ENCODE assay signal across 8 cellular contexts in the genomic region with DNA sequence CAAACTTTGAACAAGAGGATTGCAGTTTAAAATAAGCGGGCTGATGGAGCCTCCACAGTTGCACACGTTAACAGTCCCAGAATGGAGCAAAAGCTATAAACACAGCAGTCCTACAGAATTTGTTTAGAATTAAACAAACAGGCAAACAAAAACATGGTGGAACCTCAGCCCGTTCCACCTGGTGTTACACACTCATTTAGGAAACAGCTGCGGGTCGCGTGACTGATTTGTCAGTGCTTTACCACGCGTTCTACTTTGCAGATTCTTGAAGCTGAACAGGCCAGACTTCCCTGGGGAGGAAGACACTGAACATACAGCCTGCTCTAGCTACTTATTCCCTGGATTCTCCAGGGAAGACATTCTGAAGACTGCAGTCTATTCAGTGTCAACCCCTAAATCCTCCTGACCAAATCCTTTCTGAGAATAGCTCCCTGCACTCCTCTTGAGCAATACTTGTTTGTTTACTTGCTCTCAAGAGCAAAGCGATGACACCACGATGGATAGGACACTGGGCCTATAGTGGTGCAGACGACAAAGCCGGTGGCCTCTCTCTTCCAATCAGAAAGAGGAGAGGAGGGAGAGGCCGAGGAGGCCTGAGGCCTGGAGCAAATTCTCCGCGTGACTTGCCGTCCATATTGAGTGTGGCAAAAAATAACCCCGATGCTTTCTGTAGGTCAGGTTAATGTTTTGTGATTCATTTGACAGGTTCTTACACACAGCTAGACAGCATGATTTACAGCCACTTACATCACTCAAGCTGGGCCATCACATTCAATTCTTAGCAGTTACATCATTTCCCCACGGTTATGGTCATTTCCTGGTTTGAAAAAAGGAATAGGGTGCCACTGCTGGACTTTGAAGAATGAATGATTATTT. TPM values are rescaled to one million over a fixed set of nuclear protein-coding genes. Genes with fewer than 3 reads are reported as not detected.
DNase-seq lines count a peak whose midpoint lies in the region; ATAC-seq, FAIRE-seq and TF ChIP-seq lines count a peak whose summit lies in the region.

No MANE protein-coding gene starts in this region.

- FAIRE-seq in GM18507 (lab: Jason Lieb, UNC) (peak; percentile 97), urothelium cell line (lab: Jason Lieb, UNC) (no peak)

- H3K4me1 ChIP-seq in ascending aorta (peaks cover 4 to 26% of the 10 kb centered on the region in 2 donors), right cardiac atrium (ENCODE audit: control insufficient read depth, insufficient read depth, low read length) (peaks cover 3% of the 10 kb centered on the region), psoas muscle (peaks cover 33% of the 10 kb centered on the region)

- ATAC-seq in HG02973 (IDR thresholded peaks at IDR 0.05; ENCODE audit: unreplicated experiment) (peak; percentile 37), right cardiac atrium (peak; percentile 77 to 78), psoas muscle (peak; percentile 74 to 78 (median 76))

- DNase-seq in GM18507 (ENCODE audit: extremely low spot score, insufficient read length, low read depth) (peak; percentile 71), NCI-H187 treated with DMSO at 0.1 percent for 48 hours (lab: John Stamatoyannopoulos, UW) (peak; percentile 90), T-helper 2 cell (peak; percentile 50 to 99 (median 83)), ascending aorta (ENCODE audit: low spot score in 2 of 2) (peak; percentile 91 to 98), right cardiac atrium (peak; percentile 92 to 94 (median 93)), psoas muscle (peak; percentile 90 to 95), urothelium cell line (ENCODE audit: low spot score) (peak; percentile 89)

- H3K27me3 ChIP-seq in ascending aorta (no peaks in the 10 kb centered on the region), right cardiac atrium (ENCODE audit: control insufficient read depth, insufficient read depth) (no peaks in the 10 kb centered on the region), psoas muscle (ENCODE audit: insufficient read depth in 3 of 3, low read length in 2 of 3) (no peaks in the 10 kb centered on the region)

- H3K27ac ChIP-seq in ascending aorta (peak overlapping the region; percentile 85 to 89), right cardiac atrium (ENCODE audit: low read length) (peak overlapping the region; percentile 99), psoas muscle (peak overlapping the region; percentile 99)

- intact Hi-C loops in ascending aorta (cut with DNase I) (loop anchor here (2.0 to 10.0 kb wide), 2 partner anchors 77 to 183 kb away; no protein-coding TSS in a partner anchor), right cardiac atrium (cut with DNase I) (no loop called here), psoas muscle (cut with DNase I) (no loop called here)

- TF ChIP-seq CTCF in ascending aorta (IDR thresholded peaks at IDR 0.05) (no peak), psoas muscle (IDR thresholded peaks at IDR 0.05) (no peak)

- H3K36me3 ChIP-seq in ascending aorta: no peaks in the 10 kb centered on the region
- no peaks in the 10 kb centered on the region for H3K36me3 ChIP-seq in psoas muscle (ENCODE audit: insufficient read depth in 1 of 2, low read depth in 1 of 2)

- H3K9me3 ChIP-seq in ascending aorta (no peaks in the 10 kb centered on the region), right cardiac atrium (ENCODE audit: control insufficient read depth, low read length) (no peaks in the 10 kb centered on the region), psoas muscle (no peaks in the 10 kb centered on the region)

- WGBS in right cardiac atrium: 7% methylated on average over 18 of the region's 18 CpGs
- 5 to 7% (median 6%) methylated on average over 18 of the region's 18 CpGs for WGBS in psoas muscle, 3 donors

- H3K4me3 ChIP-seq in ascending aorta: peak overlapping the region; percentile 13 to 27
- peak overlapping the region; percentile 22 for H3K4me3 ChIP-seq in right cardiac atrium (ENCODE audit: low read length)
- peak overlapping the region; percentile 54 for H3K4me3 ChIP-seq in psoas muscle

RNA-seq across cellular contexts. Expression of a gene that starts 4.0 kb away (rescaled TPM):
- total RNA-seq in ascending aorta: 37.0 TPM
- 100 to 1,000 TPM in 3 of 4 donors, 10 to 100 TPM in 1; 87.7 to 114 (median 108) TPM for total RNA-seq in right cardiac atrium
- 115 TPM for polyA plus RNA-seq in right cardiac atrium
- total RNA-seq in psoas muscle: 100 to 1,000 TPM; 117 to 189 (median 142) TPM
- polyA plus RNA-seq in psoas muscle: 100 to 1,000 TPM; 114 to 189 (median 158) TPM

RNA-seq across cellular contexts. Expression of a gene that starts 4.6 kb away (rescaled TPM):
- total RNA-seq in ascending aorta (224 TPM), right cardiac atrium (10 to 100 TPM; 47.8 to 66.1 (median 57.5) TPM), psoas muscle (100 to 1,000 TPM in 1 of 4 donors, 10 to 100 TPM in 3; 88.1 to 103 (median 98.5) TPM)
- polyA plus RNA-seq in right cardiac atrium (24.3 TPM), psoas muscle (10 to 100 TPM; 26.3 to 95.3 (median 48.0) TPM)

Comparison
In these comparisons a context has a peak if more than half of its experiments do, and no peak if none do; other contexts are left out.
1. Peak in every context shown above with its lines: DNase-seq, ATAC-seq, H3K4me3 ChIP-seq and H3K27ac ChIP-seq.